Comparison of ENCODE assay signal across 1 cellular context in genomic region chr17:73952498-73953205, GRCh38.
TF ChIP-seq lines count a peak whose summit lies in the region.

No MANE protein-coding gene starts in this region.

TF ChIP-seq in H1, 55 proteins besides CTCF, POLR2A, EP300 and RAD21 (continued from another document):
- TF ChIP-seq CHD7 (IDR thresholded peaks at IDR 0.05; ENCODE audit: insufficient replicate concordance, low read length), result no peak
- TF ChIP-seq EZH2 (IDR thresholded peaks at IDR 0.05; ENCODE audit: low read depth, low read length, severe bottlenecking), result no peak
- no peak for TF ChIP-seq BACH1 (IDR thresholded peaks at IDR 0.05; ENCODE audit: low read length)
- no peak for TF ChIP-seq RXRA (IDR thresholded peaks at IDR 0.05; ENCODE audit: insufficient read depth, low read depth, low read length)
- no peak for TF ChIP-seq ATF3 (IDR thresholded peaks at IDR 0.05; ENCODE audit: insufficient read depth, low read depth, low read length)
- TF ChIP-seq SIX5 (IDR thresholded peaks at IDR 0.05; ENCODE audit: low read depth, low read length), result no peak
- peak; percentile 93 for TF ChIP-seq E2F6 (IDR thresholded peaks at IDR 0.05)
- peak; percentile 60 for TF ChIP-seq ASH2L (IDR thresholded peaks at IDR 0.05; ENCODE audit: low read length)
- TF ChIP-seq ATF2 (IDR thresholded peaks at IDR 0.05; ENCODE audit: low read length), result no peak
- TF ChIP-seq SUZ12 (IDR thresholded peaks at IDR 0.05; ENCODE audit: low read length), result no peak
- TF ChIP-seq JUN (IDR thresholded peaks at IDR 0.05; ENCODE audit: low read depth, low read length), result no peak
- no peak for TF ChIP-seq JUND (IDR thresholded peaks at IDR 0.05; ENCODE audit: low read length)
- TF ChIP-seq NRF1 (IDR thresholded peaks at IDR 0.05; ENCODE audit: low read depth, low read length), result no peak
- no peak for TF ChIP-seq SIRT6 (IDR thresholded peaks at IDR 0.05; ENCODE audit: low read length)
- TF ChIP-seq SRF (IDR thresholded peaks at IDR 0.05; ENCODE audit: low read depth, low read length), result no peak
- TF ChIP-seq POU5F1 (IDR thresholded peaks at IDR 0.05; ENCODE audit: low read depth, low read length), result no peak
